Comparison of ENCODE assay signal across 16 cellular contexts in the genomic region with DNA sequence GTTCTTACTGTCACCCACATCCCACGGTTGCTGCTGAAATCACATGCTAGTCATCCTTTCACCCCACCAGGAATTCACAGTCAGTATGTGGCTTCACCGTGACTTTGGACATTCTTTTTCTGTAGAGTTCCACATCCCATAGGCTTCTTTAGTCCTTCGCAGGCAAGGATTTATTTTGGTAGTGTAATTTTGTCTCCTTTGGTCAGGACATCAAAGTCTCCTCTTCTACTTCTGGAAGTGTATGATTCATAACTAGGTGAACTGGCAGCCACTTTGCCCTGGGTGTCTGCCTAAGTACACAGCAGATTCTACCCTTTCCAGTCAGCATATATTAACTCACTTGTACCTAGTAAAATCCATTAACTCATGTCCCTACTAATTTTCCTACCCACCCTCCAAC. TPM values are rescaled to one million over a fixed set of nuclear protein-coding genes. Genes with fewer than 3 reads are reported as not detected.
DNase-seq lines count a peak whose midpoint lies in the region; ATAC-seq and TF ChIP-seq lines count a peak whose summit lies in the region.
"Had no signal": no experiment of that assay in that cellular context is flagged by ENCODE, and none has a peak within 500 bp of the region (broad histone marks: within the 10 kb centered on the region; RNA-seq: fewer than 3 reads in every experiment).

No MANE protein-coding gene starts in this region.

- TF ChIP-seq CTCF in HCT116 (IDR thresholded peaks at IDR 0.05 in 2 of 3, conservative IDR thresholded peaks at IDR 0.05 in 1 of 3; ENCODE audit: borderline replicate concordance in 1 of 3, insufficient read depth in 1 of 3, low read depth in 2 of 3, low read length in 2 of 3) = no peak
- no peak for TF ChIP-seq CTCF in PC-3 (conservative IDR thresholded peaks at IDR 0.05; ENCODE audit: low read depth, low read length)
- no peak for TF ChIP-seq CTCF in body of pancreas (IDR thresholded peaks at IDR 0.05)
- TF ChIP-seq CTCF in psoas muscle (IDR thresholded peaks at IDR 0.05) = no peak
- no peak for TF ChIP-seq CTCF in hepatocyte (IDR thresholded peaks at IDR 0.05; ENCODE audit: poor library complexity)

- H3K4me2 ChIP-seq in HCT116 (ENCODE audit: low read length) (peak overlapping the region; percentile 24; the same call in 1 of the 2 replicates), PC-3 (ENCODE audit: low read length) (peak overlapping the region; percentile 50), hepatocyte (no peak overlapping the region)

- H3F3A ChIP-seq in PC-3 (ENCODE audit: low read length, unreplicated experiment) = no peaks in the 10 kb centered on the region

- H3K27ac ChIP-seq in HCT116 (ENCODE audit: low read depth, low read length) (no peak overlapping the region), PC-3 (ENCODE audit: low read length) (no peak overlapping the region), body of pancreas (no peak overlapping the region), psoas muscle (no peak overlapping the region), hepatocyte (no peak overlapping the region)
- no peak overlapping the region for H3K27ac ChIP-seq in CD8-positive, alpha-beta memory T cell (ENCODE audit: low read depth, low read length)

- H3K27me3 ChIP-seq in HCT116 (ENCODE audit: insufficient read depth, low read length) (no peaks in the 10 kb centered on the region), PC-3 (ENCODE audit: low read length) (no peaks in the 10 kb centered on the region), body of pancreas (no peaks in the 10 kb centered on the region), psoas muscle (ENCODE audit: insufficient read depth in 3 of 3, low read length in 2 of 3) (no peaks in the 10 kb centered on the region), hepatocyte (no peaks in the 10 kb centered on the region)
- H3K27me3 ChIP-seq in CD8-positive, alpha-beta memory T cell (ENCODE audit: insufficient read depth, low read length, poor library complexity, severe bottlenecking) = no peaks in the 10 kb centered on the region

- peaks cover 0 to 6% of the 10 kb centered on the region in 2 experiments; a peak in 3 of 4 replicates for H3K4me1 ChIP-seq in HCT116 (ENCODE audit: control insufficient read depth in 1 of 2, insufficient read depth in 2 of 2, low read length in 2 of 2)
- peaks cover 14% of the 10 kb centered on the region for H3K4me1 ChIP-seq in PC-3 (ENCODE audit: insufficient read depth, low read length)
- no peaks in the 10 kb centered on the region for H3K4me1 ChIP-seq in body of pancreas
- no peaks in the 10 kb centered on the region for H3K4me1 ChIP-seq in psoas muscle
- H3K4me1 ChIP-seq in hepatocyte (ENCODE audit: insufficient read depth) = no peaks in the 10 kb centered on the region
- H3K4me1 ChIP-seq in CD8-positive, alpha-beta memory T cell (ENCODE audit: insufficient read depth, low read length) = no peaks in the 10 kb centered on the region

- DNase-seq in HCT116 (ENCODE audit: low read depth, low spot score) = no peak
- DNase-seq in PC-3 = peak; percentile 85
- DNase-seq in body of pancreas = peak in 3 of 4 donors; percentile 5 to 37 (median 16)
- DNase-seq in myocyte (ENCODE audit: low read depth) = peak; percentile 16
- no peak for DNase-seq in psoas muscle
- DNase-seq in hepatocyte (ENCODE audit: low spot score) = no peak
- DNase-seq in CD8-positive, alpha-beta memory T cell = no peak
- DNase-seq: ACHN; AML-193; CD4-positive, CD25-positive, alpha-beta regulatory T cell; HCEC 1CT; KBM-7; NCI-H1092; NCI-H526 treated with DMSO at 0.1 percent for 48 hours; SIG-M5 had no signal

- no peaks in the 10 kb centered on the region for H3K4me1 Mint-ChIP-seq in CD8-positive, alpha-beta memory T cell
- H3K4me1 Mint-ChIP-seq: CD4-positive, CD25-positive, alpha-beta regulatory T cell had no signal

- no peak overlapping the region for H3K9ac ChIP-seq in HCT116 (ENCODE audit: low read length)
- no peak overlapping the region for H3K9ac ChIP-seq in PC-3 (ENCODE audit: low read length)

- POLR2A ChIA-PET in HCT116 (lab: Charles Lee) (no interaction called here), PC-3 (lab: Charles Lee; ENCODE audit: unreplicated experiment) (no interaction called here)
- POLR2A ChIA-PET in CD8-positive, alpha-beta memory T cell (lab: Charles Lee) = no interaction called here

- TF ChIP-seq POLR2A in HCT116 (IDR thresholded peaks at IDR 0.05; ENCODE audit: borderline replicate concordance, extremely low read depth, insufficient read depth, insufficient read length) (no peak), body of pancreas (IDR thresholded peaks at IDR 0.05) (no peak)

- RAD21 ChIA-PET in HCT116 (lab: Charles Lee; ENCODE audit: low non-redundant PET in 1 of 2, low total read pairs in 2 of 2, uncharacterized antibody in 2 of 2, unreplicated experiment in 2 of 2) = no interaction called here

- intact Hi-C loops in HCT116 (cut with micrococcal nuclease) (no loop called here), PC-3 (cut with micrococcal nuclease) (no loop called here), body of pancreas (cut with DNase I) (no loop called here), psoas muscle (cut with DNase I) (no loop called here)

- no TSS peak for BruUV-seq in HCT116 (replicated peaks; lab: Mats Ljungman, UMichigan)
- BruUV-seq in PC-3 (replicated peaks; lab: Mats Ljungman, UMichigan) = no TSS peak

- H3K9me3 Mint-ChIP-seq in CD8-positive, alpha-beta memory T cell = peaks cover 0 to 10% (median 3%) of the 10 kb centered on the region in 5 donors

- ATAC-seq in HCT116 (peak; percentile 69), PC-3 (peak; percentile 100), body of pancreas (no peak), GM19351 (IDR thresholded peaks at IDR 0.05; ENCODE audit: unreplicated experiment) (no peak), psoas muscle (no peak)

- H3K36me3 ChIP-seq in HCT116 (ENCODE audit: control insufficient read depth in 1 of 2, insufficient read depth in 2 of 2, low read length in 2 of 2) (no peaks in the 10 kb centered on the region), PC-3 (ENCODE audit: low read depth, low read length) (no peaks in the 10 kb centered on the region), body of pancreas (replicated peaks in 1 of 2; ENCODE audit: insufficient read depth in 1 of 2, low read depth in 2 of 2) (no peaks in the 10 kb centered on the region), psoas muscle (ENCODE audit: insufficient read depth in 1 of 2, low read depth in 1 of 2) (no peaks in the 10 kb centered on the region), hepatocyte (replicated peaks; ENCODE audit: insufficient read depth, low read depth) (no peaks in the 10 kb centered on the region)
- no peaks in the 10 kb centered on the region for H3K36me3 ChIP-seq in CD8-positive, alpha-beta memory T cell (ENCODE audit: insufficient read depth, low read length)

- H3K4me3 ChIP-seq in HCT116 (replicated peaks in 1 of 2; ENCODE audit: low read depth in 1 of 2, low read length in 2 of 2) (no peak overlapping the region), PC-3 (ENCODE audit: low read length) (no peak overlapping the region), body of pancreas (no peak overlapping the region), psoas muscle (no peak overlapping the region), hepatocyte (no peak overlapping the region)
- no peak overlapping the region for H3K4me3 ChIP-seq in CD8-positive, alpha-beta memory T cell (ENCODE audit: low read length)

- no peaks in the 10 kb centered on the region for H3K79me2 ChIP-seq in HCT116 (ENCODE audit: insufficient read depth, low read length)
- H3K79me2 ChIP-seq in PC-3 (ENCODE audit: low read length) = no peaks in the 10 kb centered on the region
- H3K79me2 ChIP-seq in hepatocyte = no peaks in the 10 kb centered on the region

- H3K27ac Mint-ChIP-seq in CD8-positive, alpha-beta memory T cell = no peak overlapping the region
- H3K27ac Mint-ChIP-seq: CD4-positive, CD25-positive, alpha-beta regulatory T cell had no signal

- H3K36me3 Mint-ChIP-seq in CD8-positive, alpha-beta memory T cell = no peaks in the 10 kb centered on the region
- H3K36me3 Mint-ChIP-seq: CD4-positive, CD25-positive, alpha-beta regulatory T cell had no signal

- 74 to 83% methylated on average over 3 of the region's 3 CpGs for WGBS in body of pancreas, 2 donors
- 65 to 79% (median 71%) methylated on average over 3 of the region's 3 CpGs for WGBS in psoas muscle, 3 donors
- 82% methylated on average over 3 of the region's 3 CpGs for WGBS in hepatocyte (ENCODE audit: low lambda C conversion rate, missing lambda C conversion rate)

- CTCF ChIA-PET in HCT116 (lab: Charles Lee) (no interaction called here), PC-3 (lab: Charles Lee) (no interaction called here)
- CTCF ChIA-PET in CD8-positive, alpha-beta memory T cell (lab: Charles Lee) = no interaction called here

- no peaks in the 10 kb centered on the region for H3K9me2 ChIP-seq in HCT116 (ENCODE audit: insufficient read depth)
- no peaks in the 10 kb centered on the region for H3K9me2 ChIP-seq in PC-3 (replicated peaks; ENCODE audit: low read length)
- H3K9me2 ChIP-seq in hepatocyte (replicated peaks; ENCODE audit: insufficient read depth) = no peaks in the 10 kb centered on the region

- H3K27me3 Mint-ChIP-seq in CD8-positive, alpha-beta memory T cell = peaks cover 12 to 13% of the 10 kb centered on the region in 2 donors

- no peak for TF ChIP-seq RAD21 in HCT116 (IDR thresholded peaks at IDR 0.05; ENCODE audit: low read depth)

- H2AFZ ChIP-seq in HCT116 (ENCODE audit: low read depth, low read length, poor library complexity, severe bottlenecking) (no peak overlapping the region), PC-3 (ENCODE audit: low read length) (no peak overlapping the region), hepatocyte (no peak overlapping the region)

- no peaks in the 10 kb centered on the region for H3K9me3 ChIP-seq in HCT116 (ENCODE audit: control insufficient read depth in 1 of 2, insufficient read depth in 1 of 2, low read depth in 1 of 2, low read length in 2 of 2)
- no peaks in the 10 kb centered on the region for H3K9me3 ChIP-seq in PC-3 (ENCODE audit: low read length)
- no peaks in the 10 kb centered on the region for H3K9me3 ChIP-seq in body of pancreas
- H3K9me3 ChIP-seq in psoas muscle = peaks cover 6% of the 10 kb centered on the region
- H3K9me3 ChIP-seq in hepatocyte (ENCODE audit: low read depth) = no peaks in the 10 kb centered on the region
- H3K9me3 ChIP-seq in CD8-positive, alpha-beta memory T cell (ENCODE audit: low read length) = no peaks in the 10 kb centered on the region

- no peak overlapping the region for H3K4me3 Mint-ChIP-seq in CD8-positive, alpha-beta memory T cell
- H3K4me3 Mint-ChIP-seq: CD4-positive, CD25-positive, alpha-beta regulatory T cell had no signal

- H4K20me1 ChIP-seq in HCT116 (ENCODE audit: insufficient read depth) (no peaks in the 10 kb centered on the region), PC-3 (ENCODE audit: low read length) (no peaks in the 10 kb centered on the region), hepatocyte (ENCODE audit: insufficient read depth, poor library complexity, severe bottlenecking) (no peaks in the 10 kb centered on the region)

RNA-seq across cellular contexts. Expression of gene MMAA, which starts 38.3 kb away (rescaled TPM):
- total RNA-seq in HCT116 (2021; ENCODE audit: unreplicated experiment) = 3.6 TPM
- polyA plus RNA-seq in HCT116 (2012) = 2.3 and 2.8 TPM in 2 replicates
- 2.6 and 5.3 TPM in 2 replicates for total RNA-seq in PC-3 (2014; rRNA removed)
- 1 to 10 TPM; 2.1 to 6.9 TPM for total RNA-seq in body of pancreas
- 4.7 and 9.5 TPM in 2 replicates for total RNA-seq in myocyte
- polyA plus RNA-seq in myocyte (2012) = 5.3 TPM
- 10 to 100 TPM; 13.3 to 21.9 (median 17.2) TPM for total RNA-seq in psoas muscle
- polyA plus RNA-seq in psoas muscle = 1 to 10 TPM; 3.6 to 6.1 (median 4.5) TPM
- 13.4 and 15.3 TPM in 2 replicates for total RNA-seq in hepatocyte
- 8.0 and 11.1 TPM in 2 replicates for polyA plus RNA-seq in hepatocyte
- 10 to 100 TPM; 13.1 to 14.9 TPM for total RNA-seq in CD8-positive, alpha-beta memory T cell
- polyA plus RNA-seq in CD8-positive, alpha-beta memory T cell = 7.2 TPM

Comparison
In these comparisons a context has a peak if more than half of its experiments do, and no peak if none do; other contexts are left out.
1. ATAC-seq: peak in HCT116 (single experiment) and PC-3 (single experiment); none in body of pancreas (single experiment), GM19351 (single experiment) and psoas muscle (0 of 4).
2. DNase-seq: peak in PC-3 (single experiment), body of pancreas (3 of 4) and myocyte (single experiment); none in HCT116 (single experiment), psoas muscle (0 of 2), hepatocyte (single experiment) and CD8-positive, alpha-beta memory T cell (0 of 5).